ENCODE assay signal across 24 cellular contexts in the genomic region with DNA sequence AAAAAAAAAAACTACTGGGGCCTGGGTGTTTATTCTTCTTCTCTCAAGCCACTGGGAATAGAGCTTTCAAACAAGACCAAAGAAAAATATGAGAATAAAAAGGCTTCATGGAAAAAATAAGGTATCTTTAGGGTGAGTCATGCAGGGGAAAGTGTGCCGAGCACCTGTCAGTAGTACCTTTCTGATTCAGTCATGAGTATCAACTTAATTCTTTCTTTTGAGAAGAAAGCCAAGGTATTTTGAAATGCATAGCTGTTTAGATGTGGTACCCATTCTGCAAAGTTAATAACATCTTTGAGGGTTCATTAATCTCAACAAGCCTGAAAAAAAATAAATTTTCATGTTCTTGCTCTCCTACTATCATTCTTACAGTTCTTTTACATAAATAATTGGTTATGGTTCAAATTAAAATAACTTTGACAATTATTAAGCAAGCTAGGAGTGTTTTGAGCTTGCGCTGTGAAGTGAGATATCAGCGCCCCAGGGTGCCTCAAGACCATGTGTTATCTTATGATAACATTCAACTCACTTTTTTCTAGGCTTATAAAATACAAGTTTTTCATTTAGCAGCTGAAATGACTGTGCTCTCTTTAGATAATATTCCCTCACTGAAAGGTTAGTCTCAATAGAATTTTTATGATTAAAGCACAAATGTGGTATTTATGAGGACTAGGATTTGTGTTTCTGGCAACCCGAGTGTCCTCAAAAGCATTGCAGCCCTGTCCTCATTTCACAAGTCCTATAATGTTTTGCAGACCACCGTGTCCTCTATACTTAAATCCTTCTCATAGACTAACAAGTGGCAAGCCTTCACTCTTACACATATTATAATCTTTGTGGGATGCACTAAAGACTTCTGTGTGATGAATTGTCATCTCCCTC.
"Had no signal": no experiment of that assay in that cellular context is flagged by ENCODE, and none has a peak within 500 bp of the region (broad histone marks: within the 10 kb centered on the region; RNA-seq: fewer than 3 reads in every experiment).

No MANE protein-coding gene starts in this region.

- H3K36me3 Mint-ChIP-seq: activated CD8-positive, alpha-beta memory T cell treated with anti-CD3 and anti-CD28 coated beads, Interleukin-2, amount 10 ng/mL, durations not matched to agents 7 days and 5 days; activated naive CD4-positive, alpha-beta T cell treated with anti-CD3 and anti-CD28 coated beads, Interleukin-2, amount 50 U/mL, for 24 hours; naive thymus-derived CD4-positive, alpha-beta T cell; stimulated activated naive B cell treated with anti-CD40 and anti-IgM and Interleukin-4, amounts not matched to agents 10 μg/mL and 1 μg/mL and 100 μg/mL, for 72 hours had no signal

- H3K4me3 Mint-ChIP-seq: activated CD4-positive, alpha-beta T cell treated with anti-CD3 and anti-CD28 coated beads, Interleukin-2, amount 10 ng/mL, durations not matched to agents 7 days and 5 days; activated CD8-positive, alpha-beta memory T cell treated with anti-CD3 and anti-CD28 coated beads, Interleukin-2, amount 10 ng/mL, durations not matched to agents 7 days and 5 days; activated CD8-positive, alpha-beta T cell treated with anti-CD3 and anti-CD28 coated beads for 36 hours; activated naive CD4-positive, alpha-beta T cell treated with anti-CD3 and anti-CD28 coated beads, Interleukin-2, amount 50 U/mL, for 24 hours; naive thymus-derived CD4-positive, alpha-beta T cell; neural crest cell; stimulated activated naive B cell treated with anti-CD40 and anti-IgM and Interleukin-4, amounts not matched to agents 10 μg/mL and 1 μg/mL and 100 μg/mL, for 72 hours had no signal

- H3K9me3 ChIP-seq: body of pancreas, lower lobe of right lung, transverse colon, uterus had no signal

- FAIRE-seq: kidney had no signal

- H3K27ac Mint-ChIP-seq: activated CD4-positive, alpha-beta T cell treated with anti-CD3 and anti-CD28 coated beads, Interleukin-2, amount 10 ng/mL, durations not matched to agents 7 days and 5 days; activated CD8-positive, alpha-beta memory T cell treated with anti-CD3 and anti-CD28 coated beads, Interleukin-2, amount 10 ng/mL, durations not matched to agents 7 days and 5 days; activated CD8-positive, alpha-beta T cell treated with anti-CD3 and anti-CD28 coated beads for 36 hours; activated naive CD4-positive, alpha-beta T cell treated with anti-CD3 and anti-CD28 coated beads, Interleukin-2, amount 50 U/mL, for 24 hours; naive thymus-derived CD4-positive, alpha-beta T cell; stimulated activated naive B cell treated with anti-CD40 and anti-IgM and Interleukin-4, amounts not matched to agents 10 μg/mL and 1 μg/mL and 100 μg/mL, for 72 hours had no signal

- H3K4me1 Mint-ChIP-seq: activated CD4-positive, alpha-beta T cell treated with anti-CD3 and anti-CD28 coated beads, Interleukin-2, amount 10 ng/mL, durations not matched to agents 7 days and 5 days; activated CD8-positive, alpha-beta memory T cell treated with anti-CD3 and anti-CD28 coated beads, Interleukin-2, amount 10 ng/mL, durations not matched to agents 7 days and 5 days; activated naive CD4-positive, alpha-beta T cell treated with anti-CD3 and anti-CD28 coated beads, Interleukin-2, amount 50 U/mL, for 24 hours; naive thymus-derived CD4-positive, alpha-beta T cell; stimulated activated naive B cell treated with anti-CD40 and anti-IgM and Interleukin-4, amounts not matched to agents 10 μg/mL and 1 μg/mL and 100 μg/mL, for 72 hours had no signal

- H3K27me3 ChIP-seq: body of pancreas, foreskin keratinocyte, transverse colon, uterus had no signal

- H3K4me3 ChIP-seq: body of pancreas, lower lobe of right lung, smooth muscle cell, transverse colon, uterus had no signal

- H3K4me2 ChIP-seq: smooth muscle cell had no signal

- DNase-seq: activated CD4-positive, alpha-beta T cell treated with anti-CD3 and anti-CD28 coated beads, Interleukin-2, amount 10 ng/mL, durations not matched to agents 7 days and 5 days; activated CD8-positive, alpha-beta memory T cell treated with anti-CD3 and anti-CD28 coated beads, Interleukin-2, amount 10 ng/mL, durations not matched to agents 7 days and 5 days; activated CD8-positive, alpha-beta T cell treated with anti-CD3 and anti-CD28 coated beads for 36 hours; activated gamma-delta T cell treated with Interleukin-2 at 50 U/mL for 16 hours; activated T-cell treated with anti-CD3 and anti-CD28 coated beads, Interleukin-2, amount 50 U/mL, for 1 hour; body of pancreas; foreskin keratinocyte; kidney; lower lobe of right lung; naive thymus-derived CD4-positive, alpha-beta T cell; occipital lobe; stimulated activated CD4-positive, alpha-beta T cell treated with anti-CD3 and anti-CD28 coated beads, Interleukin-15, amount 100 ng/mL, for 24 hours; stimulated activated CD8-positive, alpha-beta memory T cell treated with anti-CD3 and anti-CD28 coated beads, Interleukin-4, amount 100 ng/mL, for 48 hours; stimulated activated naive B cell treated with anti-CD40 and anti-IgM and Interleukin-4, amounts not matched to agents 10 μg/mL and 1 μg/mL and 100 μg/mL, for 72 hours; T1000; transverse colon; uterus had no signal

- ATAC-seq: activated CD4-positive, CD25-positive, alpha-beta regulatory T cell treated with anti-CD3 and anti-CD28 coated beads, Interleukin-2, amount 50 U/mL, for 24 hours; activated CD8-positive, alpha-beta memory T cell treated with anti-CD3 and anti-CD28 coated beads, Interleukin-2, amount 10 ng/mL, durations not matched to agents 7 days and 5 days; activated CD8-positive, alpha-beta T cell treated with anti-CD3 and anti-CD28 coated beads for 36 hours; body of pancreas; foreskin keratinocyte; left lobe of liver; lower lobe of right lung; naive thymus-derived CD4-positive, alpha-beta T cell; sciatic nerve; stimulated activated naive B cell treated with anti-CD40 and anti-IgM and Interleukin-4, amounts not matched to agents 10 μg/mL and 1 μg/mL and 100 μg/mL, for 72 hours had no signal

- H3K9me3 Mint-ChIP-seq: activated CD4-positive, alpha-beta T cell treated with anti-CD3 and anti-CD28 coated beads, Interleukin-2, amount 10 ng/mL, durations not matched to agents 7 days and 5 days; activated CD8-positive, alpha-beta T cell treated with anti-CD3 and anti-CD28 coated beads for 36 hours had no signal

- H3K27me3 Mint-ChIP-seq: activated CD4-positive, alpha-beta T cell treated with anti-CD3 and anti-CD28 coated beads, Interleukin-2, amount 10 ng/mL, durations not matched to agents 7 days and 5 days; activated CD8-positive, alpha-beta memory T cell treated with anti-CD3 and anti-CD28 coated beads, Interleukin-2, amount 10 ng/mL, durations not matched to agents 7 days and 5 days; activated CD8-positive, alpha-beta T cell treated with anti-CD3 and anti-CD28 coated beads for 36 hours; activated naive CD4-positive, alpha-beta T cell treated with anti-CD3 and anti-CD28 coated beads, Interleukin-2, amount 50 U/mL, for 24 hours; naive thymus-derived CD4-positive, alpha-beta T cell; stimulated activated naive B cell treated with anti-CD40 and anti-IgM and Interleukin-4, amounts not matched to agents 10 μg/mL and 1 μg/mL and 100 μg/mL, for 72 hours had no signal

- H3K4me1 ChIP-seq: body of pancreas, foreskin keratinocyte, lower lobe of right lung, transverse colon, uterus had no signal

- H3K27ac ChIP-seq: body of pancreas, foreskin keratinocyte, lower lobe of right lung, transverse colon, uterus, VCaP had no signal

- H3K36me3 ChIP-seq: lower lobe of right lung, transverse colon, uterus had no signal
